ENCODE assay signal across 29 cellular contexts in the genomic region with DNA sequence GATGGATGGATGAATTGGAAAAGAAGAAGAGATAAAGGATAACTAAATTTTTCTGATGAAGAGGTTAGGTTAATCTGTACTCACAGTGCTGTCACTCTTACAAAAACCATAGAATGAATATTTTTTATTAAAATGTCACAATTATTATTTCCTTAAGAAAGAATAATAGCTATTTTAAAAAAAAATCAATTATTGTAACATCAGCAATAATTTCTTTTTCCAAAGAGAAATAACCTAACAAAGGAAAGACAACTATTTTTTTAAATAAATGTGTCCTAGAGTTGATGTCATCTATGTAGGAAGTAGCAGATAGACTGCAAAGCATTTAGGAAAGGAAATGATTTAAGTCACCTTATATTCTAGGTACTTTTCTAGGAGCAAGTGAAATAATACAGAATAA. TPM values are rescaled to one million over a fixed set of nuclear protein-coding genes. Genes with fewer than 3 reads are reported as not detected.
"Had no signal": no experiment of that assay in that cellular context is flagged by ENCODE, and none has a peak within 500 bp of the region (broad histone marks: within the 10 kb centered on the region; RNA-seq: fewer than 3 reads in every experiment).

No MANE protein-coding gene starts in this region.

- H3K27ac Mint-ChIP-seq: mesothelial cell of epicardium, naive B cell had no signal

- H3K27me3 Mint-ChIP-seq: naive B cell had no signal

- H3K4me3 Mint-ChIP-seq: mesothelial cell of epicardium, naive B cell had no signal

- H3K27ac ChIP-seq: coronary artery, dorsolateral prefrontal cortex, epithelial cell of prostate, esophagus squamous epithelium, gastrocnemius medialis, heart right ventricle, left lung, lower lobe of right lung had no signal

- H3K36me3 Mint-ChIP-seq: mesothelial cell of epicardium, naive B cell had no signal

- H3K9me3 Mint-ChIP-seq: mesothelial cell of epicardium had no signal

- DNase-seq: dermis blood vessel endothelial cell; dorsolateral prefrontal cortex; effector CD4-positive, alpha-beta T cell; effector memory CD4-positive, alpha-beta T cell; erythroblast; esophagus squamous epithelium; foreskin fibroblast; foreskin melanocyte; gastrocnemius medialis; glutamatergic neuron; head of caudate nucleus; heart right ventricle; hippocampal formation; left cardiac atrium; left lung; left ventricle myocardium superior; lower lobe of right lung; mesenchymal stem cell; mucosa of descending colon; naive B cell had no signal

- H3K4me1 ChIP-seq: esophagus squamous epithelium, gastrocnemius medialis, heart right ventricle, left lung, lower lobe of right lung had no signal

- H3K27me3 ChIP-seq: dorsolateral prefrontal cortex, esophagus squamous epithelium, gastrocnemius medialis, left lung had no signal

- H3K9me3 ChIP-seq: esophagus squamous epithelium, gastrocnemius medialis, heart right ventricle, left lung, lower lobe of right lung, mucosa of descending colon had no signal

- H3K36me3 ChIP-seq: esophagus squamous epithelium, gastrocnemius medialis, heart right ventricle, left lung, lower lobe of right lung had no signal

- FAIRE-seq: colon, islet of Langerhans, keratinocyte had no signal

- H3K4me3 ChIP-seq: coronary artery, dorsolateral prefrontal cortex, esophagus squamous epithelium, gastrocnemius medialis, heart right ventricle, left lung, lower lobe of right lung, mucosa of descending colon had no signal

- ATAC-seq: esophagus mucosa, gastrocnemius medialis, heart right ventricle, left cardiac atrium, left lung, left ventricle myocardium superior, lower lobe of right lung, mucosa of descending colon had no signal

RNA-seq across cellular contexts. Expression of gene PLPPR4, which starts 33.6 kb away (rescaled TPM):
- total RNA-seq: kidney epithelial cell, lung microvascular endothelial cell had no signal
- polyA plus RNA-seq: keratinocyte had no signal
